Comparison of ENCODE assay signal across 8 cellular contexts in genomic region chr10:72626444-72626754, GRCh38. TPM values are rescaled to one million over a fixed set of nuclear protein-coding genes. Genes with fewer than 3 reads are reported as not detected.
DNase-seq lines count a peak whose midpoint lies in the region; ATAC-seq and TF ChIP-seq lines count a peak whose summit lies in the region.

No MANE protein-coding gene starts in this region.

- H3K4me1 Mint-ChIP-seq in activated CD4-positive, alpha-beta memory T cell treated with anti-CD3 and anti-CD28 coated beads, Interleukin-2, amount 10 ng/mL, durations not matched to agents 7 days and 5 days: peaks cover 24% of the 10 kb centered on the region
- peaks cover 10% of the 10 kb centered on the region for H3K4me1 Mint-ChIP-seq in stimulated activated naive CD8-positive, alpha-beta T cell treated with anti-CD3 and anti-CD28 coated beads, Interleukin-15, amount 100 ng/mL, for 72 hours

- no peak for ATAC-seq in SK-N-SH treated with all-trans-retinoic acid at 6 μM for 48 hours
- no peak for ATAC-seq in stimulated activated naive CD8-positive, alpha-beta T cell treated with anti-CD3 and anti-CD28 coated beads, Interleukin-15, amount 100 ng/mL, for 72 hours

- H3K9ac ChIP-seq in SK-N-SH: peak overlapping the region; percentile 86; the same call in 1 of the 2 replicates

- TF ChIP-seq CTCF in SK-N-SH (IDR thresholded peaks at IDR 0.05) (no peak), hepatocyte (IDR thresholded peaks at IDR 0.05; ENCODE audit: poor library complexity) (no peak)

- no peak for TF ChIP-seq RAD21 in SK-N-SH (IDR thresholded peaks at IDR 0.05; ENCODE audit: low read length)

- H3K36me3 ChIP-seq in SK-N-SH (replicated peaks in 1 of 2; ENCODE audit: control insufficient read depth in 1 of 2, insufficient read depth in 2 of 2, low read length in 1 of 2): no peaks in the 10 kb centered on the region
- H3K36me3 ChIP-seq in hepatocyte (replicated peaks; ENCODE audit: insufficient read depth, low read depth): no peaks in the 10 kb centered on the region

- no peaks in the 10 kb centered on the region for H3K9me3 ChIP-seq in SK-N-SH
- no peaks in the 10 kb centered on the region for H3K9me3 ChIP-seq in hepatocyte (ENCODE audit: low read depth)

- CTCF ChIA-PET in SK-N-SH (lab: Yijun Ruan, JAX): interaction anchor here (1.0 kb wide), 1 partner anchor 208 kb away, joined by 6 read pairs; no protein-coding TSS in a partner anchor
- CTCF ChIA-PET in activated CD4-positive, alpha-beta memory T cell treated with anti-CD3 and anti-CD28 coated beads, Interleukin-2, amount 10 ng/mL, durations not matched to agents 7 days and 5 days (lab: Charles Lee): interaction anchor here (1.1 kb wide), 1 partner anchor 50 kb away, joined by 5 read pairs; no protein-coding TSS in a partner anchor

- peaks cover 5% of the 10 kb centered on the region for H3K36me3 Mint-ChIP-seq in activated CD4-positive, alpha-beta memory T cell treated with anti-CD3 and anti-CD28 coated beads, Interleukin-2, amount 10 ng/mL, durations not matched to agents 7 days and 5 days (ENCODE audit: low read depth)

- peaks cover 38% of the 10 kb centered on the region for H3K79me2 ChIP-seq in SK-N-SH (ENCODE audit: insufficient read depth)
- peaks cover 36% of the 10 kb centered on the region for H3K79me2 ChIP-seq in hepatocyte

- no peaks in the 10 kb centered on the region for H3K9me3 Mint-ChIP-seq in activated CD4-positive, alpha-beta memory T cell treated with anti-CD3 and anti-CD28 coated beads, Interleukin-2, amount 10 ng/mL, durations not matched to agents 7 days and 5 days
- no peaks in the 10 kb centered on the region for H3K9me3 Mint-ChIP-seq in stimulated activated naive CD8-positive, alpha-beta T cell treated with anti-CD3 and anti-CD28 coated beads, Interleukin-15, amount 100 ng/mL, for 72 hours

- H3K4me1 ChIP-seq in SK-N-SH (ENCODE audit: control insufficient read depth in 1 of 2, insufficient read depth in 2 of 2, low read depth in 1 of 2, low read length in 1 of 2): peaks cover 0 to 5% of the 10 kb centered on the region in 2 experiments; a peak in 1 of 4 replicates
- peaks cover 9% of the 10 kb centered on the region for H3K4me1 ChIP-seq in hepatocyte (ENCODE audit: insufficient read depth)

- intact Hi-C loops in head of caudate nucleus (cut with DNase I): no loop called here

- peak overlapping the region; percentile 21 for H3K27ac Mint-ChIP-seq in activated CD4-positive, alpha-beta memory T cell treated with anti-CD3 and anti-CD28 coated beads, Interleukin-2, amount 10 ng/mL, durations not matched to agents 7 days and 5 days
- peak overlapping the region in 1 of 2 donors; percentile 82 for H3K27ac Mint-ChIP-seq in stimulated activated naive CD8-positive, alpha-beta T cell treated with anti-CD3 and anti-CD28 coated beads, Interleukin-15, amount 100 ng/mL, for 72 hours

- H3K27ac ChIP-seq in SK-N-SH (ENCODE audit: low read depth in 2 of 2, low read length in 1 of 2) (peak overlapping the region; percentile 48 to 56; a peak in 3 of 4 replicates), hepatocyte (peak overlapping the region; percentile 29)

- 0% methylated on average over 1 of the region's 1 CpG for WGBS in SK-N-SH (ENCODE audit: low lambda C conversion rate)
- WGBS in hepatocyte (ENCODE audit: low lambda C conversion rate, missing lambda C conversion rate): 10% methylated on average over 1 of the region's 1 CpG

- no peak for DNase-seq in SK-N-SH
- DNase-seq in activated CD4-positive, alpha-beta memory T cell treated with anti-CD3 and anti-CD28 coated beads, Interleukin-2, amount 10 ng/mL, durations not matched to agents 7 days and 5 days: no peak
- no peak for DNase-seq in hepatocyte (ENCODE audit: low spot score)
- DNase-seq in stimulated activated naive CD8-positive, alpha-beta T cell treated with anti-CD3 and anti-CD28 coated beads, Interleukin-15, amount 100 ng/mL, for 72 hours: no peak
- no peak for DNase-seq in head of caudate nucleus
- DNase-seq in C1 segment of cervical spinal cord (lab: John Stamatoyannopoulos, UW): no peak
- DNase-seq in dermis blood vessel endothelial cell: no peak

- no peaks in the 10 kb centered on the region for H3K9me2 ChIP-seq in SK-N-SH
- no peaks in the 10 kb centered on the region for H3K9me2 ChIP-seq in hepatocyte (replicated peaks; ENCODE audit: insufficient read depth)

- no peaks in the 10 kb centered on the region for H3K27me3 Mint-ChIP-seq in activated CD4-positive, alpha-beta memory T cell treated with anti-CD3 and anti-CD28 coated beads, Interleukin-2, amount 10 ng/mL, durations not matched to agents 7 days and 5 days
- no peaks in the 10 kb centered on the region for H3K27me3 Mint-ChIP-seq in stimulated activated naive CD8-positive, alpha-beta T cell treated with anti-CD3 and anti-CD28 coated beads, Interleukin-15, amount 100 ng/mL, for 72 hours

- peak overlapping the region; percentile 99 for H3K4me3 Mint-ChIP-seq in activated CD4-positive, alpha-beta memory T cell treated with anti-CD3 and anti-CD28 coated beads, Interleukin-2, amount 10 ng/mL, durations not matched to agents 7 days and 5 days
- H3K4me3 Mint-ChIP-seq in stimulated activated naive CD8-positive, alpha-beta T cell treated with anti-CD3 and anti-CD28 coated beads, Interleukin-15, amount 100 ng/mL, for 72 hours: peak overlapping the region; percentile 94 to 100

- H2AFZ ChIP-seq in SK-N-SH (ENCODE audit: low read depth) (peak overlapping the region; percentile 100), hepatocyte (peak overlapping the region; percentile 78)

- no peaks in the 10 kb centered on the region for H3K27me3 ChIP-seq in SK-N-SH (ENCODE audit: insufficient read depth)
- no peaks in the 10 kb centered on the region for H3K27me3 ChIP-seq in hepatocyte

- POLR2A ChIA-PET in SK-N-SH (lab: Yijun Ruan, JAX): no interaction called here
- POLR2A ChIA-PET in activated CD4-positive, alpha-beta memory T cell treated with anti-CD3 and anti-CD28 coated beads, Interleukin-2, amount 10 ng/mL, durations not matched to agents 7 days and 5 days (lab: Charles Lee): interaction anchor here (0.6 to 3.6 kb wide), 6 partner anchors 50 to 469 kb away, joined by 3 to 14 read pairs (median 4); partner anchors contain the start of gene MCU

- peak overlapping the region; percentile 78; the same call in 1 of the 2 replicates for H3K4me2 ChIP-seq in SK-N-SH
- peak overlapping the region; percentile 73 for H3K4me2 ChIP-seq in hepatocyte

- no peaks in the 10 kb centered on the region for H4K20me1 ChIP-seq in SK-N-SH (ENCODE audit: insufficient read depth)
- peaks cover 6% of the 10 kb centered on the region for H4K20me1 ChIP-seq in hepatocyte (ENCODE audit: insufficient read depth, poor library complexity, severe bottlenecking)

- no peak for TF ChIP-seq EP300 in SK-N-SH (IDR thresholded peaks at IDR 0.05; ENCODE audit: borderline replicate concordance in 1 of 2, low read depth in 1 of 2, low read length in 1 of 2)

- H3F3A ChIP-seq in SK-N-SH (replicated peaks; ENCODE audit: insufficient read depth): no peaks in the 10 kb centered on the region

- H3K4me3 ChIP-seq in SK-N-SH (ENCODE audit: low read depth in 2 of 2, low read length in 1 of 2): peak overlapping the region; percentile 74 to 90
- peak overlapping the region; percentile 17 for H3K4me3 ChIP-seq in hepatocyte

TF ChIP-seq in SK-N-SH, 30 proteins besides CTCF, POLR2A, EP300 and RAD21 (continues in another document):
- TF ChIP-seq NFIC (IDR thresholded peaks at IDR 0.05; ENCODE audit: borderline replicate concordance) (no peak), RFX5 (IDR thresholded peaks at IDR 0.05; ENCODE audit: low read length) (no peak), FOXM1 (IDR thresholded peaks at IDR 0.05; ENCODE audit: low read depth) (no peak), USF2 (IDR thresholded peaks at IDR 0.05; ENCODE audit: borderline replicate concordance, low read depth, low read length) (no peak), GATA2 (CRISPR knock-in tag; IDR thresholded peaks at IDR 0.05) (no peak), ELF1 (IDR thresholded peaks at IDR 0.05) (no peak)

TF ChIP-seq in SK-N-SH treated with all-trans-retinoic acid at 6 μM for 48 hours, 23 proteins besides CTCF, POLR2A, EP300 and RAD21:
- TF ChIP-seq ZFP30 (CRISPR knock-in tag; IDR thresholded peaks at IDR 0.05) (no peak), BACH2 (CRISPR knock-in tag; IDR thresholded peaks at IDR 0.05; ENCODE audit: borderline replicate concordance) (no peak), ZFP3 (CRISPR knock-in tag; IDR thresholded peaks at IDR 0.05) (no peak), OSR1 (CRISPR knock-in tag; IDR thresholded peaks at IDR 0.05) (no peak), TOX (CRISPR knock-in tag; IDR thresholded peaks at IDR 0.05; ENCODE audit: borderline replicate concordance) (no peak), SNAI2 (CRISPR knock-in tag; IDR thresholded peaks at IDR 0.05) (no peak), CREB5 (CRISPR knock-in tag; IDR thresholded peaks at IDR 0.05; ENCODE audit: low read depth) (no peak), ZC3H10 (CRISPR knock-in tag; IDR thresholded peaks at IDR 0.05) (no peak), ZNF70 (CRISPR knock-in tag; IDR thresholded peaks at IDR 0.05) (no peak), ISL1 (CRISPR knock-in tag; IDR thresholded peaks at IDR 0.05) (no peak), PPARA (CRISPR knock-in tag; IDR thresholded peaks at IDR 0.05; ENCODE audit: borderline replicate concordance) (no peak)

RNA-seq across cellular contexts. Expression of gene MICU1, which starts 0.5 kb away (rescaled TPM):
- polyA plus RNA-seq in SK-N-SH (2012; rRNA removed) (24.6 and 25.2 TPM in 2 replicates), hepatocyte (34.0 and 37.0 TPM in 2 replicates)
- 30.2 and 30.8 TPM in 2 replicates for polyA plus RNA-seq in SK-N-SH (2012; cell fraction: cytosol; rRNA removed)
- polyA plus RNA-seq in SK-N-SH (2012; cell fraction: nucleus; rRNA removed): 10.6 and 14.8 TPM in 2 replicates
- total RNA-seq in activated CD4-positive, alpha-beta memory T cell treated with anti-CD3 and anti-CD28 coated beads, Interleukin-2, amount 10 ng/mL, durations not matched to agents 7 days and 5 days: 10 to 100 TPM; 29.6 to 36.1 TPM
- total RNA-seq in hepatocyte (52.6 and 60.1 TPM in 2 replicates), dermis blood vessel endothelial cell (48.5 and 48.8 TPM in 2 replicates)
